ENCODE assay signal across 9 cellular contexts in genomic region chr6:39137235-39137634, GRCh38. TPM values are rescaled to one million over a fixed set of nuclear protein-coding genes. Genes with fewer than 3 reads are reported as not detected.
DNase-seq lines count a peak whose midpoint lies in the region; ATAC-seq, FAIRE-seq and TF ChIP-seq lines count a peak whose summit lies in the region.
"Had no signal": no experiment of that assay in that cellular context is flagged by ENCODE, and none has a peak within 500 bp of the region (broad histone marks: within the 10 kb centered on the region; RNA-seq: fewer than 3 reads in every experiment).

No MANE protein-coding gene starts in this region.

- TF ChIP-seq POLR2A in A549 (IDR thresholded peaks at IDR 0.05; ENCODE audit: low read length) = no peak
- TF ChIP-seq POLR2A in prostate gland (IDR thresholded peaks at IDR 0.05) = no peak

- H3K27me3 Mint-ChIP-seq in activated CD4-positive, alpha-beta memory T cell treated with anti-CD3 and anti-CD28 coated beads for 36 hours = peaks cover 18% of the 10 kb centered on the region

- 0% methylated on average over 2 of the region's 2 CpGs for WGBS in A549 (ENCODE audit: missing lambda C conversion rate)
- WGBS in prostate gland = 33% methylated on average over 2 of the region's 2 CpGs

- TF ChIP-seq RAD21 in A549 (conservative IDR thresholded peaks at IDR 0.05 in 1 of 2, IDR thresholded peaks at IDR 0.05 in 1 of 2) = no peak

- FAIRE-seq in A549 (lab: Jason Lieb, UNC) = no peak

- POLR2A ChIA-PET in A549 (lab: Yijun Ruan, JAX) = no interaction called here
- POLR2A ChIA-PET in activated CD4-positive, alpha-beta memory T cell treated with anti-CD3 and anti-CD28 coated beads for 36 hours (lab: Charles Lee) = no interaction called here

- no peak overlapping the region for H3K4me3 Mint-ChIP-seq in activated CD4-positive, alpha-beta memory T cell treated with anti-CD3 and anti-CD28 coated beads for 36 hours

- H3K9me3 Mint-ChIP-seq in activated CD4-positive, alpha-beta memory T cell treated with anti-CD3 and anti-CD28 coated beads for 36 hours = peaks cover 15% of the 10 kb centered on the region

- H3K4me2 ChIP-seq in A549 = no peak overlapping the region

- H3K4me1 Mint-ChIP-seq in activated CD4-positive, alpha-beta memory T cell treated with anti-CD3 and anti-CD28 coated beads for 36 hours (ENCODE audit: low read depth) = no peaks in the 10 kb centered on the region

- peak in 1 of 2 experiments; percentile 11 for DNase-seq in A549 (ENCODE audit: low read depth in 1 of 2, low spot score in 1 of 2)
- DNase-seq in HS-27A (ENCODE audit: low read depth) = peak; percentile 8
- peak; percentile 39 for DNase-seq in activated CD4-positive, alpha-beta memory T cell treated with anti-CD3 and anti-CD28 coated beads for 36 hours
- DNase-seq in inferior parietal cortex (ENCODE audit: extremely low spot score) = peak; percentile 3
- no peak for DNase-seq in right atrium auricular region (ENCODE audit: low spot score)
- no peak for DNase-seq in NCI-H526 treated with DMSO at 0.1 percent for 48 hours (lab: John Stamatoyannopoulos, UW)
- no peak for DNase-seq in prostate gland (ENCODE audit: low spot score)

- H3K27me3 ChIP-seq in right atrium auricular region (no peaks in the 10 kb centered on the region), prostate gland (replicated peaks; ENCODE audit: insufficient read depth) (no peaks in the 10 kb centered on the region)
- H3K27me3 ChIP-seq: tibial nerve had no signal

- H3K9me3 ChIP-seq in A549 (no peaks in the 10 kb centered on the region), right atrium auricular region (peaks cover 0 to 12% of the 10 kb centered on the region in 2 donors), prostate gland (no peaks in the 10 kb centered on the region)

- no peaks in the 10 kb centered on the region for H3K36me3 Mint-ChIP-seq in activated CD4-positive, alpha-beta memory T cell treated with anti-CD3 and anti-CD28 coated beads for 36 hours

- H3K4me3 ChIP-seq in A549 = no peak overlapping the region
- no peak overlapping the region for H3K4me3 ChIP-seq in right atrium auricular region
- no peak overlapping the region for H3K4me3 ChIP-seq in prostate gland
- H3K4me3 ChIP-seq: tibial nerve had no signal

- intact Hi-C loops in activated CD4-positive, alpha-beta memory T cell treated with anti-CD3 and anti-CD28 coated beads for 36 hours (cut with micrococcal nuclease) = no loop called here
- intact Hi-C loops in prostate gland (cut with DNase I) = no loop called here

- no peak overlapping the region for H3K27ac Mint-ChIP-seq in activated CD4-positive, alpha-beta memory T cell treated with anti-CD3 and anti-CD28 coated beads for 36 hours

- ATAC-seq in A549 (no peak), HG03095 (IDR thresholded peaks at IDR 0.05; ENCODE audit: unreplicated experiment) (no peak)

- TF ChIP-seq EP300 in A549 (IDR thresholded peaks at IDR 0.05) = no peak

- CTCF ChIA-PET in A549 (lab: Yijun Ruan, JAX) = interaction anchor here (0.8 kb wide), 1 partner anchor 27 kb away, joined by 3 read pairs; no protein-coding TSS in a partner anchor
- CTCF ChIA-PET in activated CD4-positive, alpha-beta memory T cell treated with anti-CD3 and anti-CD28 coated beads for 36 hours (lab: Charles Lee) = interaction anchor here (1.1 to 1.7 kb wide), 3 partner anchors 104 to 172 kb away, joined by 3 to 6 read pairs (median 4); no protein-coding TSS in a partner anchor

- TF ChIP-seq CTCF in A549 (IDR thresholded peaks at IDR 0.05) (no peak), right atrium auricular region (IDR thresholded peaks at IDR 0.05) (no peak), prostate gland (IDR thresholded peaks at IDR 0.05) (no peak)

- H3K4me1 ChIP-seq in A549 (no peaks in the 10 kb centered on the region), right atrium auricular region (no peaks in the 10 kb centered on the region), prostate gland (replicated peaks) (no peaks in the 10 kb centered on the region)
- H3K4me1 ChIP-seq: tibial nerve had no signal

- no peak overlapping the region for H3K27ac ChIP-seq in A549
- H3K27ac ChIP-seq in right atrium auricular region = no peak overlapping the region
- H3K27ac ChIP-seq in prostate gland = no peak overlapping the region
- H3K27ac ChIP-seq: tibial nerve had no signal

- H3K36me3 ChIP-seq in right atrium auricular region (no peaks in the 10 kb centered on the region), prostate gland (no peaks in the 10 kb centered on the region)

TF ChIP-seq in A549, 52 proteins besides CTCF, POLR2A, EP300 and RAD21:
- TF ChIP-seq, protein P1, sequence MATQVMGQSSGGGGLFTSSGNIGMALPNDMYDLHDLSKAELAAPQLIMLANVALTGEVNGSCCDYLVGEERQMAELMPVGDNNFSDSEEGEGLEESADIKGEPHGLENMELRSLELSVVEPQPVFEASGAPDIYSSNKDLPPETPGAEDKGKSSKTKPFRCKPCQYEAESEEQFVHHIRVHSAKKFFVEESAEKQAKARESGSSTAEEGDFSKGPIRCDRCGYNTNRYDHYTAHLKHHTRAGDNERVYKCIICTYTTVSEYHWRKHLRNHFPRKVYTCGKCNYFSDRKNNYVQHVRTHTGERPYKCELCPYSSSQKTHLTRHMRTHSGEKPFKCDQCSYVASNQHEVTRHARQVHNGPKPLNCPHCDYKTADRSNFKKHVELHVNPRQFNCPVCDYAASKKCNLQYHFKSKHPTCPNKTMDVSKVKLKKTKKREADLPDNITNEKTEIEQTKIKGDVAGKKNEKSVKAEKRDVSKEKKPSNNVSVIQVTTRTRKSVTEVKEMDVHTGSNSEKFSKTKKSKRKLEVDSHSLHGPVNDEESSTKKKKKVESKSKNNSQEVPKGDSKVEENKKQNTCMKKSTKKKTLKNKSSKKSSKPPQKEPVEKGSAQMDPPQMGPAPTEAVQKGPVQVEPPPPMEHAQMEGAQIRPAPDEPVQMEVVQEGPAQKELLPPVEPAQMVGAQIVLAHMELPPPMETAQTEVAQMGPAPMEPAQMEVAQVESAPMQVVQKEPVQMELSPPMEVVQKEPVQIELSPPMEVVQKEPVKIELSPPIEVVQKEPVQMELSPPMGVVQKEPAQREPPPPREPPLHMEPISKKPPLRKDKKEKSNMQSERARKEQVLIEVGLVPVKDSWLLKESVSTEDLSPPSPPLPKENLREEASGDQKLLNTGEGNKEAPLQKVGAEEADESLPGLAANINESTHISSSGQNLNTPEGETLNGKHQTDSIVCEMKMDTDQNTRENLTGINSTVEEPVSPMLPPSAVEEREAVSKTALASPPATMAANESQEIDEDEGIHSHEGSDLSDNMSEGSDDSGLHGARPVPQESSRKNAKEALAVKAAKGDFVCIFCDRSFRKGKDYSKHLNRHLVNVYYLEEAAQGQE (IDR thresholded peaks at IDR 0.05) = peak; percentile 93
- TF ChIP-seq ZNF302 (CRISPR knock-in tag; IDR thresholded peaks at IDR 0.05) (no peak), FOSL2 (IDR thresholded peaks at IDR 0.05) (no peak), FOSL2 (CRISPR knock-in tag; IDR thresholded peaks at IDR 0.05) (no peak), POLR2AphosphoS2 (conservative IDR thresholded peaks at IDR 0.05; ENCODE audit: low read length) (no peak), ESRRA (IDR thresholded peaks at IDR 0.05; ENCODE audit: borderline replicate concordance, low read length) (no peak), NFE2L2 (conservative IDR thresholded peaks at IDR 0.05; ENCODE audit: low read length) (no peak), MAZ (IDR thresholded peaks at IDR 0.05; ENCODE audit: borderline replicate concordance, low read depth, low read length) (no peak), GATA3 (IDR thresholded peaks at IDR 0.05; ENCODE audit: borderline replicate concordance) (no peak), EHMT2 (IDR thresholded peaks at IDR 0.05; ENCODE audit: low read depth) (peak; percentile 84), ZC3H11A (IDR thresholded peaks at IDR 0.05) (no peak)
- TF ChIP-seq, protein P2, sequence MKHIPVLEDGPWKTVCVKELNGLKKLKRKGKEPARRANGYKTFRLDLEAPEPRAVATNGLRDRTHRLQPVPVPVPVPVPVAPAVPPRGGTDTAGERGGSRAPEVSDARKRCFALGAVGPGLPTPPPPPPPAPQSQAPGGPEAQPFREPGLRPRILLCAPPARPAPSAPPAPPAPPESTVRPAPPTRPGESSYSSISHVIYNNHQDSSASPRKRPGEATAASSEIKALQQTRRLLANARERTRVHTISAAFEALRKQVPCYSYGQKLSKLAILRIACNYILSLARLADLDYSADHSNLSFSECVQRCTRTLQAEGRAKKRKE (CRISPR knock-in tag; IDR thresholded peaks at IDR 0.05; ENCODE audit: low read depth) = no peak

RNA-seq across cellular contexts. Expression of gene SAYSD1, which starts 22.2 kb away (rescaled TPM):
- polyA plus RNA-seq in A549 (2011; rRNA removed) = 12.5 and 15.6 TPM in 2 replicates
- 6.5 and 6.6 TPM in 2 replicates for polyA plus RNA-seq in A549 (2012; cell fraction: cytosol; rRNA removed)
- polyA plus RNA-seq in A549 (2012; cell fraction: nucleus; rRNA removed) = 2.8 and 5.4 TPM in 2 replicates
- polyA plus RNA-seq in A549 (2017; fragmentation: RNase III; extraction: RNeasy Plus Mini Kit Qiagen cat#74134 plus additional on column Dnase treatment) = 7.3 to 8.1 TPM (median 8.0 TPM) in 3 replicates
- polyA minus RNA-seq in A549 (2011; rRNA and poly(A)+ RNA removed) = 9.0 and 10.4 TPM in 2 replicates
- 10 to 100 TPM; 12.3 to 12.9 TPM for total RNA-seq in activated CD4-positive, alpha-beta memory T cell treated with anti-CD3 and anti-CD28 coated beads for 36 hours
- 10 to 100 TPM; 10.3 to 10.5 TPM for total RNA-seq in right atrium auricular region
- 10 to 100 TPM; 23.8 to 25.4 TPM for total RNA-seq in prostate gland

Comparison
In these comparisons a context has a peak if more than half of its experiments do, and no peak if none do; other contexts are left out.
1. DNase-seq: peak in HS-27A (single experiment), activated CD4-positive, alpha-beta memory T cell treated with anti-CD3 and anti-CD28 coated beads for 36 hours (single experiment) and inferior parietal cortex (single experiment); none in right atrium auricular region (single experiment), NCI-H526 treated with DMSO at 0.1 percent for 48 hours (single experiment) and prostate gland (single experiment).